ENCODE assay signal across 12 cellular contexts in genomic region chr1:39127513-39127912, GRCh38.
DNase-seq lines count a peak whose midpoint lies in the region; ATAC-seq, FAIRE-seq and TF ChIP-seq lines count a peak whose summit lies in the region.
"Had no signal": no experiment of that assay in that cellular context is flagged by ENCODE, and none has a peak within 500 bp of the region (broad histone marks: within the 10 kb centered on the region; RNA-seq: fewer than 3 reads in every experiment).

No MANE protein-coding gene starts in this region.

- H3K4me1 ChIP-seq in A549, result peaks cover 51% of the 10 kb centered on the region
- H3K4me1 ChIP-seq in neural progenitor cell, result peaks cover 50% of the 10 kb centered on the region

- peaks cover 42% of the 10 kb centered on the region for H3F3A ChIP-seq in neural progenitor cell (ENCODE audit: low read depth)

- FAIRE-seq in A549 (lab: Jason Lieb, UNC), result no peak

- H3K4me2 ChIP-seq in A549 (peak overlapping the region; percentile 41; the same call in 2 of the 3 replicates), neural progenitor cell (peak overlapping the region; percentile 60)

- peak overlapping the region; percentile 17 to 38; a peak in 1 of 6 replicates for H3K27ac ChIP-seq in A549
- H3K27ac ChIP-seq in neural progenitor cell, result peak overlapping the region; percentile 86

- TF ChIP-seq CTCF in A549 (IDR thresholded peaks at IDR 0.05), result no peak
- no peak for TF ChIP-seq CTCF in WTC11 (IDR thresholded peaks at IDR 0.05)
- no peak for TF ChIP-seq CTCF in neural progenitor cell (IDR thresholded peaks at IDR 0.05)

- H2AFZ ChIP-seq in neural progenitor cell (replicated peaks), result no peak overlapping the region

- TF ChIP-seq RAD21 in A549 (conservative IDR thresholded peaks at IDR 0.05 in 1 of 2, IDR thresholded peaks at IDR 0.05 in 1 of 2), result no peak

- H3K9ac ChIP-seq in neural progenitor cell, result no peak overlapping the region

- TF ChIP-seq EP300 in A549 (IDR thresholded peaks at IDR 0.05), result no peak

- H3K9me3 Mint-ChIP-seq in WTC11 (no peaks in the 10 kb centered on the region), neural progenitor cell (no peaks in the 10 kb centered on the region)
- H3K9me3 Mint-ChIP-seq: activated CD4-positive, alpha-beta memory T cell treated with anti-CD3 and anti-CD28 coated beads, Interleukin-2, amount 10 ng/mL, durations not matched to agents 7 days and 5 days had no signal

- H3K9me3 ChIP-seq in A549 (no peaks in the 10 kb centered on the region), neural progenitor cell (ENCODE audit: low read depth) (no peaks in the 10 kb centered on the region)

- peaks cover 37% of the 10 kb centered on the region for H4K20me1 ChIP-seq in neural progenitor cell (ENCODE audit: low read depth)

- DNase-seq in A549 (ENCODE audit: low read depth in 1 of 2, low spot score in 1 of 2), result peak in 1 of 2 experiments; percentile 36
- DNase-seq in WTC11 (ENCODE audit: low spot score), result no peak
- peak; percentile 85 for DNase-seq in fibroblast of the conjunctiva (ENCODE audit: low read depth)
- DNase-seq in neural progenitor cell (ENCODE audit: low spot score), result peak; percentile 49
- DNase-seq in NCI-H446 (lab: John Stamatoyannopoulos, UW), result no peak
- no peak for DNase-seq in central memory CD4-positive, alpha-beta T cell
- no peak for DNase-seq in NCI-H1417 treated with DMSO at 0.1 percent for 48 hours (lab: John Stamatoyannopoulos, UW)
- DNase-seq: activated CD4-positive, alpha-beta memory T cell treated with anti-CD3 and anti-CD28 coated beads, Interleukin-2, amount 10 ng/mL, durations not matched to agents 7 days and 5 days; NCI-H1694 treated with DMSO at 0.1 percent for 48 hours; SIG-M5; stimulated activated CD4-positive, alpha-beta T cell treated with anti-CD3 and anti-CD28 coated beads, Interleukin-4, amount 100 ng/mL, for 1 hour had no signal

- peaks cover 96% of the 10 kb centered on the region for H3K79me2 ChIP-seq in neural progenitor cell (ENCODE audit: low read depth)

- H3K36me3 Mint-ChIP-seq in WTC11, result peaks cover 18% of the 10 kb centered on the region
- H3K36me3 Mint-ChIP-seq in neural progenitor cell, result peaks cover 14% of the 10 kb centered on the region

- TF ChIP-seq POLR2A in A549 (IDR thresholded peaks at IDR 0.05; ENCODE audit: low read length), result no peak

- POLR2A ChIA-PET in A549 (lab: Yijun Ruan, JAX) (no interaction called here), WTC11 (lab: Charles Lee) (interaction anchor here (0.7 kb wide), 1 partner anchor 40 kb away, joined by 3 read pairs; no protein-coding TSS in a partner anchor)

- H3K36me3 ChIP-seq in neural progenitor cell, result no peaks in the 10 kb centered on the region

- H3K4me1 Mint-ChIP-seq in WTC11 (peaks cover 51% of the 10 kb centered on the region), neural progenitor cell (peaks cover 52% of the 10 kb centered on the region)

- ATAC-seq in A549 (no peak), WTC11 (no peak), GM18520 (IDR thresholded peaks at IDR 0.05; ENCODE audit: unreplicated experiment) (no peak)

- H3K27me3 Mint-ChIP-seq in WTC11 (ENCODE audit: low read depth), result no peaks in the 10 kb centered on the region
- H3K27me3 Mint-ChIP-seq in neural progenitor cell (ENCODE audit: insufficient read depth, low read depth), result no peaks in the 10 kb centered on the region
- H3K27me3 Mint-ChIP-seq: activated CD4-positive, alpha-beta memory T cell treated with anti-CD3 and anti-CD28 coated beads, Interleukin-2, amount 10 ng/mL, durations not matched to agents 7 days and 5 days had no signal

- H3K27ac Mint-ChIP-seq in WTC11 (0 out of 2 replicates have a peak overlapping the region, but pooled peaks have one; percentile 73), neural progenitor cell (peak overlapping the region; percentile 50)
- H3K27ac Mint-ChIP-seq: activated CD4-positive, alpha-beta memory T cell treated with anti-CD3 and anti-CD28 coated beads, Interleukin-2, amount 10 ng/mL, durations not matched to agents 7 days and 5 days had no signal

- no peaks in the 10 kb centered on the region for H3K27me3 ChIP-seq in neural progenitor cell

- CTCF ChIA-PET in A549 (lab: Yijun Ruan, JAX), result interaction anchor here (0.6 to 2.4 kb wide), 9 partner anchors 21 to 402 kb away, joined by 3 to 9 read pairs (median 4); no protein-coding TSS in a partner anchor
- CTCF ChIA-PET in WTC11 (lab: Charles Lee), result interaction anchor here (1.1 to 1.4 kb wide), 4 partner anchors 35 to 131 kb away, joined by 3 to 4 read pairs (median 4); no protein-coding TSS in a partner anchor

- H3K4me3 ChIP-seq in A549 (no peak overlapping the region), neural progenitor cell (no peak overlapping the region)

- H3K4me3 Mint-ChIP-seq in WTC11 (no peak overlapping the region), neural progenitor cell (no peak overlapping the region)
- H3K4me3 Mint-ChIP-seq: activated CD4-positive, alpha-beta memory T cell treated with anti-CD3 and anti-CD28 coated beads, Interleukin-2, amount 10 ng/mL, durations not matched to agents 7 days and 5 days had no signal

TF ChIP-seq in A549, 52 proteins besides CTCF, POLR2A, EP300 and RAD21 (continues in another document):
- TF ChIP-seq KDM1A (IDR thresholded peaks at IDR 0.05; ENCODE audit: low read depth), result no peak
- TF ChIP-seq EHF (CRISPR knock-in tag; IDR thresholded peaks at IDR 0.05), result no peak
- no peak for TF ChIP-seq CEBPB (IDR thresholded peaks at IDR 0.05)
- no peak for TF ChIP-seq ELK1 (IDR thresholded peaks at IDR 0.05; ENCODE audit: low read depth, low read length)
- TF ChIP-seq JUNB (IDR thresholded peaks at IDR 0.05), result no peak
- TF ChIP-seq RCOR1 (IDR thresholded peaks at IDR 0.05; ENCODE audit: low read depth, low read length), result no peak
- TF ChIP-seq ZSCAN20 (CRISPR knock-in tag; IDR thresholded peaks at IDR 0.05), result no peak
- no peak for TF ChIP-seq RNF2 (IDR thresholded peaks at IDR 0.05; ENCODE audit: borderline replicate concordance, low read depth)
- no peak for TF ChIP-seq PHF8 (IDR thresholded peaks at IDR 0.05; ENCODE audit: borderline replicate concordance, low read depth)
- TF ChIP-seq NPAS2 (CRISPR knock-in tag; IDR thresholded peaks at IDR 0.05; ENCODE audit: borderline replicate concordance), result no peak
- no peak for TF ChIP-seq RFX5 (IDR thresholded peaks at IDR 0.05)
- TF ChIP-seq MAZ (IDR thresholded peaks at IDR 0.05; ENCODE audit: borderline replicate concordance, low read depth, low read length), result no peak
- no peak for TF ChIP-seq HDAC2 (IDR thresholded peaks at IDR 0.05)

TF ChIP-seq in WTC11, 78 proteins besides CTCF, POLR2A, EP300 and RAD21:
- no peak for TF ChIP-seq PREB (CRISPR knock-in tag; IDR thresholded peaks at IDR 0.05; ENCODE audit: borderline replicate concordance)
- no peak for TF ChIP-seq AR (CRISPR knock-in tag; IDR thresholded peaks at IDR 0.05)
- TF ChIP-seq GTF2I (CRISPR knock-in tag; conservative IDR thresholded peaks at IDR 0.05), result no peak
- TF ChIP-seq NR3C1 (CRISPR knock-in tag; conservative IDR thresholded peaks at IDR 0.05; ENCODE audit: low read depth), result no peak
- no peak for TF ChIP-seq ZNF232 (CRISPR knock-in tag; IDR thresholded peaks at IDR 0.05)
- no peak for TF ChIP-seq FOXK1 (CRISPR knock-in tag; IDR thresholded peaks at IDR 0.05)
- no peak for TF ChIP-seq E2F1 (CRISPR knock-in tag; IDR thresholded peaks at IDR 0.05)
- no peak for TF ChIP-seq ZMAT4 (CRISPR knock-in tag; IDR thresholded peaks at IDR 0.05)
- no peak for TF ChIP-seq FOXP1 (CRISPR knock-in tag; IDR thresholded peaks at IDR 0.05; ENCODE audit: borderline replicate concordance)
TF ChIP-seq in WTC11: peak in this region for 0.

Comparison
In these comparisons a context has a peak if more than half of its experiments do, and no peak if none do; other contexts are left out.
1. DNase-seq: peak in fibroblast of the conjunctiva (single experiment) and neural progenitor cell (single experiment); none in WTC11 (single experiment), NCI-H446 (0 of 2), central memory CD4-positive, alpha-beta T cell (single experiment) and NCI-H1417 treated with DMSO at 0.1 percent for 48 hours (single experiment).